17 cellular contexts compared by ENCODE assay signal in the genomic region with DNA sequence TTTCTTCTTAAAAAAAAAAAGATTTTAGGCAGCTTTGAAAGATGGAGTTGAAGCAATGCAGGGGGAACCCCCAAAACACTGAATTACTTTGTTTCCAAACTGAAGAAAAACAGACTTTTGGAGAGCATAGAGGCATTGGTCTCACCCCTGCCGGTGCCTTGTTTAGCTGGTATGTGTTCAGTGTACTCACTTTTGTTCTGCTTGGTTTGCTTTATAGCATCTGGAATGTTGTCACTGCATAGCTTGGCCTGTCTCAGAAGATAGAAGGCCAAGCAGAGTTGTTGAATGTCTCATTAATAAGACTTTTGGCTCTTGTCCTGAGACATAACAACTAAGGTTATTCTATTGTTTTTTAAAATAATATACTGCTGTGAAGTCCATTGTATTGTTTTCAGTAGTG. TPM values are rescaled to one million over a fixed set of nuclear protein-coding genes. Genes with fewer than 3 reads are reported as not detected.
A peak's percentile ranks its signal among the peaks of the same experiment; 100 is the strongest.
DNase-seq lines count a peak whose midpoint lies in the region; ATAC-seq, FAIRE-seq and TF ChIP-seq lines count a peak whose summit lies in the region.
"Had no signal": no experiment of that assay in that cellular context is flagged by ENCODE, and none has a peak within 500 bp of the region (broad histone marks: within the 10 kb centered on the region; RNA-seq: fewer than 3 reads in every experiment).

No MANE protein-coding gene starts in this region.

- no TSS peak for BruUV-seq in mammary epithelial cell (replicated peaks; lab: Mats Ljungman, UMichigan)

- H3K36me3 ChIP-seq in breast epithelium (no peaks in the 10 kb centered on the region), mammary epithelial cell (ENCODE audit: insufficient read depth, low read length) (peaks cover 25% of the 10 kb centered on the region), adipocyte (ENCODE audit: control insufficient read depth, insufficient read depth, low read length, severe bottlenecking) (peaks cover 70% of the 10 kb centered on the region), keratinocyte (ENCODE audit: control insufficient read depth in 2 of 2, extremely low read depth in 1 of 2, insufficient read depth in 2 of 2, low read length in 2 of 2) (peaks cover 4 to 13% of the 10 kb centered on the region in 2 experiments)

- no peak overlapping the region for H3K4me2 ChIP-seq in mammary epithelial cell (ENCODE audit: insufficient read depth, low read depth, low read length)
- H3K4me2 ChIP-seq in keratinocyte (ENCODE audit: control insufficient read depth, extremely low read depth, insufficient read depth, low read depth, low read length), result no peak overlapping the region

- no peaks in the 10 kb centered on the region for H3K9me3 ChIP-seq in breast epithelium
- H3K9me3 ChIP-seq in mammary epithelial cell (replicated peaks; ENCODE audit: insufficient read depth, low read length), result no peaks in the 10 kb centered on the region
- H3K9me3 ChIP-seq in adipocyte (ENCODE audit: control insufficient read depth, low read length), result no peaks in the 10 kb centered on the region
- no peaks in the 10 kb centered on the region for H3K9me3 ChIP-seq in keratinocyte (ENCODE audit: control insufficient read depth, low read depth, low read length)
- H3K9me3 ChIP-seq: Peyer's patch had no signal

- intact Hi-C loops in breast epithelium (cut with DNase I; ENCODE audit: low total_unique reads), result no loop called here
- intact Hi-C loops in mammary epithelial cell (cut with micrococcal nuclease), result no loop called here

- H2AFZ ChIP-seq in mammary epithelial cell (ENCODE audit: low read depth, low read length) (no peak overlapping the region), keratinocyte (ENCODE audit: control insufficient read depth, low read length) (no peak overlapping the region)

- H3K9me1 ChIP-seq in keratinocyte (ENCODE audit: control insufficient read depth, extremely low read depth, insufficient read depth, low read length), result no peaks in the 10 kb centered on the region

- H3K27me3 ChIP-seq in breast epithelium, result no peaks in the 10 kb centered on the region
- no peaks in the 10 kb centered on the region for H3K27me3 ChIP-seq in mammary epithelial cell (ENCODE audit: insufficient read depth, low read length)
- no peaks in the 10 kb centered on the region for H3K27me3 ChIP-seq in adipocyte (replicated peaks; ENCODE audit: control insufficient read depth, insufficient read depth, low read length)
- no peaks in the 10 kb centered on the region for H3K27me3 ChIP-seq in keratinocyte (ENCODE audit: control insufficient read depth, extremely low read depth, insufficient read depth, low read length)
- H3K27me3 ChIP-seq: Peyer's patch had no signal

- H3K9ac ChIP-seq in mammary epithelial cell (ENCODE audit: insufficient read depth, low read length), result no peak overlapping the region
- H3K9ac ChIP-seq in adipocyte (ENCODE audit: low read length), result peak overlapping the region; percentile 57
- no peak overlapping the region for H3K9ac ChIP-seq in keratinocyte (ENCODE audit: control insufficient read depth, extremely low read depth, insufficient read depth, low read length)

- in situ Hi-C loops in mammary epithelial cell (cut with MboI; ENCODE audit: low sequenced_read_pairs in 2 of 2), result no loop called here

- no peak for DNase-seq in breast epithelium (ENCODE audit: low spot score in 2 of 2)
- DNase-seq in mammary epithelial cell, result no peak
- DNase-seq in adipocyte (ENCODE audit: low read depth), result peak; percentile 62
- no peak for DNase-seq in keratinocyte (ENCODE audit: low read depth, low spot score)
- DNase-seq in stimulated activated effector memory CD8-positive, alpha-beta T cell treated with anti-CD3 and anti-CD28 coated beads, Interleukin-12 subunit alpha, Interleukin-12 subunit beta, amount 100 ng/mL, for 72 hours (ENCODE audit: low spot score in 2 of 2), result no peak
- no peak for DNase-seq in stimulated activated CD4-positive, alpha-beta T cell treated with anti-CD3 and anti-CD28 coated beads, Interleukin-2, amount 100 ng/mL, for 24 hours
- DNase-seq in DMS53 (lab: John Stamatoyannopoulos, UW), result no peak
- DNase-seq: COR-L47, HCEC 1CT, NCI-H2107, NCI-H774, Peyer's patch had no signal

- H3K79me2 ChIP-seq in mammary epithelial cell (ENCODE audit: insufficient read depth, low read length), result peaks cover 100% of the 10 kb centered on the region
- peaks cover 100% of the 10 kb centered on the region for H3K79me2 ChIP-seq in keratinocyte (ENCODE audit: control insufficient read depth, insufficient read depth, low read length)

- H3K4me3 ChIP-seq in breast epithelium (no peak overlapping the region), mammary epithelial cell (replicated peaks in 1 of 3; ENCODE audit: insufficient read depth in 1 of 3, low read depth in 2 of 3, low read length in 3 of 3) (no peak overlapping the region), adipocyte (ENCODE audit: low read length) (peak overlapping the region; percentile 27), keratinocyte (ENCODE audit: control insufficient read depth in 2 of 3, extremely low read depth in 1 of 3, insufficient read depth in 2 of 3, low read depth in 1 of 3, low read length in 3 of 3) (no peak overlapping the region)
- H3K4me3 ChIP-seq: lung, Peyer's patch, skin epidermis had no signal

- no peak overlapping the region for H3K4me3 Mint-ChIP-seq in stimulated activated effector memory CD8-positive, alpha-beta T cell treated with anti-CD3 and anti-CD28 coated beads, Interleukin-12 subunit alpha, Interleukin-12 subunit beta, amount 100 ng/mL, for 72 hours

- H4K20me1 ChIP-seq in mammary epithelial cell (ENCODE audit: insufficient read depth, low read length), result peaks cover 12% of the 10 kb centered on the region
- peaks cover 20% of the 10 kb centered on the region for H4K20me1 ChIP-seq in keratinocyte (ENCODE audit: control insufficient read depth, extremely low read depth, insufficient read depth, low read length)

- H3K4me1 ChIP-seq in breast epithelium (peaks cover 6 to 15% of the 10 kb centered on the region in 2 donors), mammary epithelial cell (ENCODE audit: insufficient read depth, low read length) (no peaks in the 10 kb centered on the region), adipocyte (ENCODE audit: control insufficient read depth, insufficient read depth, low read length) (peaks cover 25% of the 10 kb centered on the region), keratinocyte (ENCODE audit: control insufficient read depth, extremely low read depth, insufficient read depth, low read length) (peaks cover 6% of the 10 kb centered on the region)

- dilution Hi-C loops in mammary epithelial cell (cut with HindIII; ENCODE audit: low sequenced_read_pairs) (no loop called here), keratinocyte (cut with MboI; ENCODE audit: extremely low pct_ligation_motif_present, low sequenced_read_pairs) (no loop called here)

- H3K27ac Mint-ChIP-seq in stimulated activated effector memory CD8-positive, alpha-beta T cell treated with anti-CD3 and anti-CD28 coated beads, Interleukin-12 subunit alpha, Interleukin-12 subunit beta, amount 100 ng/mL, for 72 hours, result peak overlapping the region; percentile 20

- TF ChIP-seq CTCF in breast epithelium (IDR thresholded peaks at IDR 0.05) (no peak), mammary epithelial cell (conservative IDR thresholded peaks at IDR 0.05 in 1 of 2, IDR thresholded peaks at IDR 0.05 in 1 of 2; ENCODE audit: extremely low read depth in 1 of 2, insufficient read depth in 1 of 2, low read depth in 1 of 2, low read length in 2 of 2) (no peak), keratinocyte (optimal IDR thresholded peaks at IDR 0.05 in 1 of 3, IDR thresholded peaks at IDR 0.05 in 1 of 3, conservative IDR thresholded peaks at IDR 0.05 in 1 of 3; ENCODE audit: extremely low read depth in 1 of 3, insufficient read depth in 2 of 3, low read length in 3 of 3) (no peak)

- no peaks in the 10 kb centered on the region for H3K9me3 Mint-ChIP-seq in stimulated activated effector memory CD8-positive, alpha-beta T cell treated with anti-CD3 and anti-CD28 coated beads, Interleukin-12 subunit alpha, Interleukin-12 subunit beta, amount 100 ng/mL, for 72 hours

- WGBS in mammary epithelial cell (ENCODE audit: low coverage, missing lambda C conversion rate), result 0% methylated on average over 1 of the region's 1 CpG

- CTCF ChIA-PET in mammary epithelial cell (lab: Charles Lee; ENCODE audit: low non-redundant PET), result no interaction called here

- H3K27ac ChIP-seq in breast epithelium (peak overlapping the region; percentile 20 to 69), mammary epithelial cell (ENCODE audit: insufficient read depth, low read depth, low read length) (no peak overlapping the region), keratinocyte (ENCODE audit: control insufficient read depth, insufficient read depth, low read length) (no peak overlapping the region)

- peaks cover 41% of the 10 kb centered on the region for H3K4me1 Mint-ChIP-seq in stimulated activated effector memory CD8-positive, alpha-beta T cell treated with anti-CD3 and anti-CD28 coated beads, Interleukin-12 subunit alpha, Interleukin-12 subunit beta, amount 100 ng/mL, for 72 hours

- no peak for ATAC-seq in stimulated activated effector memory CD8-positive, alpha-beta T cell treated with anti-CD3 and anti-CD28 coated beads, Interleukin-12 subunit alpha, Interleukin-12 subunit beta, amount 100 ng/mL, for 72 hours
- no peak for ATAC-seq in HG03095 (IDR thresholded peaks at IDR 0.05; ENCODE audit: unreplicated experiment)

- peak; percentile 29 for FAIRE-seq in keratinocyte (lab: Jason Lieb, UNC)
- FAIRE-seq: GM12892, urothelium cell line had no signal

- no peak for TF ChIP-seq POLR2A in breast epithelium (IDR thresholded peaks at IDR 0.05)

- peaks cover 100% of the 10 kb centered on the region for H3K36me3 Mint-ChIP-seq in stimulated activated effector memory CD8-positive, alpha-beta T cell treated with anti-CD3 and anti-CD28 coated beads, Interleukin-12 subunit alpha, Interleukin-12 subunit beta, amount 100 ng/mL, for 72 hours

RNA-seq across cellular contexts. Expression of a gene that starts 6.9 kb away (rescaled TPM):
- total RNA-seq in breast epithelium (100 to 1,000 TPM in 2 of 3 donors, 10 to 100 TPM in 1; 81.6 to 128 (median 122) TPM), mammary epithelial cell (100 to 1,000 TPM; 106 to 128 TPM)
- polyA plus RNA-seq in mammary epithelial cell (53.2 TPM), keratinocyte (58.4 to 79.6 TPM (median 76.1 TPM) in 3 replicates)
- polyA minus RNA-seq in mammary epithelial cell (71.6 TPM), keratinocyte (57.2 to 113 TPM (median 65.5 TPM) in 3 replicates)
- polyA plus RNA-seq in keratinocyte (2011; ENCODE audit: low read depth), result 85.5 TPM
- polyA plus RNA-seq in keratinocyte (2011; cell fraction: cytosol; rRNA removed), result 34.3 and 59.9 TPM in 2 replicates
- 91.9 and 96.0 TPM in 2 replicates for polyA plus RNA-seq in keratinocyte (2011; cell fraction: nucleus; rRNA removed)
- polyA plus RNA-seq in keratinocyte (2012; ENCODE audit: low replicate concordance), result 42.0 and 71.2 TPM in 2 replicates
- polyA minus RNA-seq in keratinocyte (2011; cell fraction: cytosol; rRNA and poly(A)+ RNA removed), result 32.4 TPM
- polyA minus RNA-seq in keratinocyte (2011; cell fraction: nucleus; rRNA and poly(A)+ RNA removed), result 65.9 and 114 TPM in 2 replicates

Comparison
In these comparisons a context has a peak if more than half of its experiments do, and no peak if none do; other contexts are left out.
1. H3K27ac ChIP-seq: peak in breast epithelium (2 of 2); none in mammary epithelial cell (single experiment) and keratinocyte (single experiment).